In genomic region chr12:96136129-96136528, GRCh38 we compare ENCODE assay signal across 9 cellular contexts. TPM values are rescaled to one million over a fixed set of nuclear protein-coding genes. Genes with fewer than 3 reads are reported as not detected.
DNase-seq lines count a peak whose midpoint lies in the region; ATAC-seq and TF ChIP-seq lines count a peak whose summit lies in the region.
"Had no signal": no experiment of that assay in that cellular context is flagged by ENCODE, and none has a peak within 500 bp of the region (broad histone marks: within the 10 kb centered on the region; RNA-seq: fewer than 3 reads in every experiment).

No MANE protein-coding gene starts in this region.

- H3K27ac ChIP-seq in GM23248: no peak overlapping the region

- peak overlapping the region; percentile 48 for H3K4me2 ChIP-seq in GM23248 (ENCODE audit: unreplicated experiment)

- H4K20me1 ChIP-seq in GM23248 (ENCODE audit: insufficient read depth): no peaks in the 10 kb centered on the region

- H3K27ac Mint-ChIP-seq in stimulated activated memory B cell treated with anti-CD40 and anti-IgM and Interleukin-4, amounts not matched to agents 10 μg/mL and 1 μg/mL and 100 μg/mL, for 72 hours: peak overlapping the region; percentile 75

- no peaks in the 10 kb centered on the region for H3K27me3 Mint-ChIP-seq in stimulated activated memory B cell treated with anti-CD40 and anti-IgM and Interleukin-4, amounts not matched to agents 10 μg/mL and 1 μg/mL and 100 μg/mL, for 72 hours

- no peak overlapping the region for H3K9ac ChIP-seq in GM23248

- peaks cover 25% of the 10 kb centered on the region for H3K4me1 ChIP-seq in GM23248 (ENCODE audit: insufficient read depth)

- no peaks in the 10 kb centered on the region for H3K9me3 ChIP-seq in GM23248 (ENCODE audit: low read depth)

- H3K27me3 ChIP-seq in GM23248 (replicated peaks; ENCODE audit: insufficient read depth): peaks cover 9% of the 10 kb centered on the region

- H2AFZ ChIP-seq in GM23248: no peak overlapping the region

- peaks cover 26% of the 10 kb centered on the region for H3F3A ChIP-seq in GM23248 (ENCODE audit: insufficient read depth)

- 51 to 65% methylated on average over 3 of the region's 3 CpGs for WGBS in GM23248 (ENCODE audit: low coverage in 1 of 2, low lambda C conversion rate in 2 of 2, missing lambda C conversion rate in 2 of 2), 2 experiments

- H3K79me2 ChIP-seq in GM23248 (ENCODE audit: insufficient read depth): no peaks in the 10 kb centered on the region

- peak; percentile 69 for ATAC-seq in SK-N-SH treated with all-trans-retinoic acid at 6 μM for 48 hours
- ATAC-seq in stimulated activated memory B cell treated with anti-CD40 and anti-IgM and Interleukin-4, amounts not matched to agents 10 μg/mL and 1 μg/mL and 100 μg/mL, for 72 hours: no peak
- no peak for ATAC-seq in GM19351 (IDR thresholded peaks at IDR 0.05; ENCODE audit: unreplicated experiment)

- H3K4me3 ChIP-seq in GM23248: no peak overlapping the region; the same call in 1 of the 2 replicates

- DNase-seq in GM23248 (peak; percentile 58), foreskin melanocyte (peak; percentile 83), DMS79 (lab: John Stamatoyannopoulos, UW) (no peak), NK-92 (lab: John Stamatoyannopoulos, UW; ENCODE audit: unreplicated experiment) (no peak)
- DNase-seq: activated gamma-delta T cell treated with Interleukin-2 at 50 U/mL for 16 hours; stimulated activated CD4-positive, alpha-beta T cell treated with anti-CD3 and anti-CD28 coated beads, Interleukin-12 subunit alpha, Interleukin-12 subunit beta, amount 100 ng/mL, for 4 hours had no signal

- no peaks in the 10 kb centered on the region for H3K9me2 ChIP-seq in GM23248 (ENCODE audit: insufficient read depth)

- H3K36me3 ChIP-seq in GM23248 (ENCODE audit: low read depth): no peaks in the 10 kb centered on the region

- no peaks in the 10 kb centered on the region for H3K36me3 Mint-ChIP-seq in stimulated activated memory B cell treated with anti-CD40 and anti-IgM and Interleukin-4, amounts not matched to agents 10 μg/mL and 1 μg/mL and 100 μg/mL, for 72 hours

- no peak overlapping the region for H3K4me3 Mint-ChIP-seq in stimulated activated memory B cell treated with anti-CD40 and anti-IgM and Interleukin-4, amounts not matched to agents 10 μg/mL and 1 μg/mL and 100 μg/mL, for 72 hours

- H3K4me1 Mint-ChIP-seq in stimulated activated memory B cell treated with anti-CD40 and anti-IgM and Interleukin-4, amounts not matched to agents 10 μg/mL and 1 μg/mL and 100 μg/mL, for 72 hours: peaks cover 19% of the 10 kb centered on the region

- no peaks in the 10 kb centered on the region for H3K9me3 Mint-ChIP-seq in stimulated activated memory B cell treated with anti-CD40 and anti-IgM and Interleukin-4, amounts not matched to agents 10 μg/mL and 1 μg/mL and 100 μg/mL, for 72 hours

- in situ Hi-C loops in GM23248 (cut with MboI): no loop called here

TF ChIP-seq in SK-N-SH treated with all-trans-retinoic acid at 6 μM for 48 hours, 23 proteins besides CTCF, POLR2A, EP300 and RAD21:
- TF ChIP-seq CREB5 (CRISPR knock-in tag; IDR thresholded peaks at IDR 0.05; ENCODE audit: low read depth): no peak
- no peak for TF ChIP-seq SNAI2 (CRISPR knock-in tag; IDR thresholded peaks at IDR 0.05)
- no peak for TF ChIP-seq BACH2 (CRISPR knock-in tag; IDR thresholded peaks at IDR 0.05; ENCODE audit: borderline replicate concordance)
- TF ChIP-seq ZC3H10 (CRISPR knock-in tag; IDR thresholded peaks at IDR 0.05): no peak
- no peak for TF ChIP-seq TOX (CRISPR knock-in tag; IDR thresholded peaks at IDR 0.05; ENCODE audit: borderline replicate concordance)
- no peak for TF ChIP-seq ZFP3 (CRISPR knock-in tag; IDR thresholded peaks at IDR 0.05)

RNA-seq across cellular contexts. Expression of gene ELK3, which starts 58.0 kb away (rescaled TPM):
- 27.1 and 31.9 TPM in 2 replicates for total RNA-seq in GM23248 (2014; rRNA removed; shearing (Covaris generic))
- 48.9 and 51.9 TPM in 2 replicates for polyA plus RNA-seq in GM23248 (2016; fragmentation: Nextera tagmentation; extraction: Ambion mirVana)

Comparison
In these comparisons a context has a peak if more than half of its experiments do, and no peak if none do; other contexts are left out.
1. DNase-seq: peak in GM23248 (single experiment) and foreskin melanocyte (single experiment); none in DMS79 (single experiment) and NK-92 (single experiment).